ENCODE assay signal across 8 cellular contexts in genomic region chr12:6558014-6558760, GRCh38. TPM values are rescaled to one million over a fixed set of nuclear protein-coding genes. Genes with fewer than 3 reads are reported as not detected.
DNase-seq lines count a peak whose midpoint lies in the region; ATAC-seq, FAIRE-seq and TF ChIP-seq lines count a peak whose summit lies in the region.
"Not testable (repeated sequence)": the region's sequence is repeated elsewhere in the genome, so short reads cannot be mapped to it uniquely, and the experiment has no call there.

No MANE protein-coding gene starts in this region.

- peaks cover 70% of the 10 kb centered on the region for H3K36me3 ChIP-seq in DND-41 (ENCODE audit: insufficient read depth, low read length)
- peaks cover 50% of the 10 kb centered on the region for H3K36me3 ChIP-seq in OCI-LY3 (replicated peaks; ENCODE audit: low read depth, low read length)
- H3K36me3 ChIP-seq in breast epithelium: peaks cover 18% of the 10 kb centered on the region
- not testable (repeated sequence) for H3K36me3 ChIP-seq in neural cell (ENCODE audit: insufficient read depth, low read length)

- intact Hi-C loops in breast epithelium (cut with DNase I; ENCODE audit: low total_unique reads); Right ventricle myocardium superior (cut with DNase I): not testable (repeated sequence)

- DNase-seq in DND-41 (peak; percentile 65), HTR-8/SVneo (ENCODE audit: insufficient read length, low spot score) (peak; percentile 73), Right ventricle myocardium superior (peak; percentile 38), urothelium cell line (ENCODE audit: low spot score) (peak; percentile 73)
- DNase-seq in activated CD4-positive, alpha-beta T cell treated with anti-CD3 and anti-CD28 coated beads, Interleukin-2, amount 50 U/mL, for 48 hours: peak; percentile 26 to 56
- DNase-seq in breast epithelium (ENCODE audit: low spot score in 2 of 2): not testable (repeated sequence)

- H3K27ac ChIP-seq in DND-41 (ENCODE audit: low read length); OCI-LY3 (ENCODE audit: low read length); breast epithelium; neural cell (ENCODE audit: low read length): not testable (repeated sequence)

- peak; percentile 62 for TF ChIP-seq CTCF in DND-41 (IDR thresholded peaks at IDR 0.05; ENCODE audit: borderline replicate concordance, extremely low read depth, low read length, poor library complexity, severe bottlenecking)
- peak; percentile 44 for TF ChIP-seq CTCF in OCI-LY3 (IDR thresholded peaks at IDR 0.05; ENCODE audit: low read depth, low read length)
- peak; percentile 14 to 35 (median 18) for TF ChIP-seq CTCF in breast epithelium (IDR thresholded peaks at IDR 0.05)
- peak; percentile 51 for TF ChIP-seq CTCF in neural cell (IDR thresholded peaks at IDR 0.05; ENCODE audit: poor library complexity, severe bottlenecking)

- not testable (repeated sequence) for TF ChIP-seq RAD21 in neural cell (conservative IDR thresholded peaks at IDR 0.05)

- H3K4me1 ChIP-seq in DND-41 (ENCODE audit: insufficient read depth, low read length) (peaks cover 33% of the 10 kb centered on the region), OCI-LY3 (ENCODE audit: low read length) (peaks cover 10% of the 10 kb centered on the region), breast epithelium (peaks cover 5 to 16% of the 10 kb centered on the region in 2 donors)

- H2AFZ ChIP-seq in DND-41 (ENCODE audit: low read depth, low read length); OCI-LY3 (ENCODE audit: low read depth, low read length); neural cell (ENCODE audit: low read depth, low read length): not testable (repeated sequence)

- ATAC-seq in DND-41 (ENCODE audit: insufficient read depth, low read depth); Right ventricle myocardium superior (ENCODE audit: poor library complexity): not testable (repeated sequence)

- not testable (repeated sequence) for H3K4me3 ChIP-seq in DND-41 (ENCODE audit: low read depth in 1 of 2, low read length in 2 of 2); OCI-LY3 (ENCODE audit: low read length); breast epithelium; neural cell (ENCODE audit: low read length)

- not testable (repeated sequence) for H3F3A ChIP-seq in neural cell (ENCODE audit: insufficient read depth, low read length, poor library complexity, severe bottlenecking)

- H3K9me2 ChIP-seq in neural cell (ENCODE audit: insufficient read depth, low read length): not testable (repeated sequence)

- H3K27me3 ChIP-seq in DND-41 (ENCODE audit: insufficient read depth, low read length, poor library complexity); OCI-LY3 (ENCODE audit: low read depth, low read length); breast epithelium; neural cell (ENCODE audit: insufficient read depth, low read depth, low read length): not testable (repeated sequence)

- H3K9me3 ChIP-seq in DND-41 (ENCODE audit: insufficient read depth, low read length, severe bottlenecking); OCI-LY3 (ENCODE audit: insufficient read depth, low read length); breast epithelium; neural cell (ENCODE audit: low read length): not testable (repeated sequence)

- H3K9ac ChIP-seq in DND-41 (ENCODE audit: low read depth, low read length); OCI-LY3 (ENCODE audit: low read length); neural cell (ENCODE audit: low read length): not testable (repeated sequence)

- H3K79me2 ChIP-seq in DND-41 (ENCODE audit: insufficient read depth, low read length): peaks cover 35% of the 10 kb centered on the region
- H3K79me2 ChIP-seq in OCI-LY3 (ENCODE audit: low read length): not testable (repeated sequence)
- peaks cover 18% of the 10 kb centered on the region for H3K79me2 ChIP-seq in neural cell (replicated peaks; ENCODE audit: insufficient read depth, low read length)

- not testable (repeated sequence) for TF ChIP-seq POLR2A in breast epithelium (IDR thresholded peaks at IDR 0.05)

- not testable (repeated sequence) for FAIRE-seq in HTR-8/SVneo (lab: Jason Lieb, UNC); urothelium cell line (lab: Jason Lieb, UNC)

- peaks cover 39% of the 10 kb centered on the region for H4K20me1 ChIP-seq in DND-41 (ENCODE audit: insufficient read depth, low read length)
- not testable (repeated sequence) for H4K20me1 ChIP-seq in OCI-LY3 (ENCODE audit: insufficient read depth, low read length); neural cell (ENCODE audit: insufficient read depth)

- not testable (repeated sequence) for H3K4me2 ChIP-seq in DND-41 (ENCODE audit: insufficient read depth, low read length); OCI-LY3 (ENCODE audit: low read length); neural cell (ENCODE audit: low read length)

- TF ChIP-seq EP300 in neural cell (conservative IDR thresholded peaks at IDR 0.05; ENCODE audit: poor library complexity, severe bottlenecking): not testable (repeated sequence)

RNA-seq across cellular contexts. Expression of gene IFFO1, which starts 2.3 kb away (rescaled TPM):
- total RNA-seq in breast epithelium: 10 to 100 TPM in 2 of 3 donors, 1 to 10 TPM in 1; 7.2 to 22.4 (median 15.7) TPM
- total RNA-seq in Right ventricle myocardium superior: 14.1 TPM
- 12.0 and 16.9 TPM in 2 replicates for polyA plus RNA-seq in neural cell
- 10.0 and 13.6 TPM in 2 replicates for polyA minus RNA-seq in neural cell

RNA-seq across cellular contexts. Expression of gene NOP2, which starts 9.9 kb away (rescaled TPM):
- total RNA-seq in breast epithelium: 10 to 100 TPM; 30.6 to 37.6 (median 31.5) TPM
- 14.8 TPM for total RNA-seq in Right ventricle myocardium superior
- 30.7 and 38.8 TPM in 2 replicates for polyA plus RNA-seq in neural cell
- polyA minus RNA-seq in neural cell: 23.9 and 29.6 TPM in 2 replicates

RNA-seq across cellular contexts. Expression of gene GAPDH, which starts 23.9 kb away (rescaled TPM):
- total RNA-seq in breast epithelium (1,000 to 10,000 TPM; 1,134 to 1,818 (median 1,628) TPM), Right ventricle myocardium superior (4,109 TPM)
- 1,673 and 1,838 TPM in 2 replicates for polyA plus RNA-seq in neural cell
- polyA minus RNA-seq in neural cell: 1,612 and 1,879 TPM in 2 replicates

RNA-seq across cellular contexts. Expression of gene CHD4, which starts 49.0 kb away (rescaled TPM):
- total RNA-seq in breast epithelium (100 to 1,000 TPM; 162 to 227 (median 203) TPM), Right ventricle myocardium superior (142 TPM)
- polyA plus RNA-seq in neural cell: 146 and 173 TPM in 2 replicates
- polyA minus RNA-seq in neural cell: 335 TPM in 2 replicates
